19 cellular contexts compared by ENCODE assay signal in the genomic region with DNA sequence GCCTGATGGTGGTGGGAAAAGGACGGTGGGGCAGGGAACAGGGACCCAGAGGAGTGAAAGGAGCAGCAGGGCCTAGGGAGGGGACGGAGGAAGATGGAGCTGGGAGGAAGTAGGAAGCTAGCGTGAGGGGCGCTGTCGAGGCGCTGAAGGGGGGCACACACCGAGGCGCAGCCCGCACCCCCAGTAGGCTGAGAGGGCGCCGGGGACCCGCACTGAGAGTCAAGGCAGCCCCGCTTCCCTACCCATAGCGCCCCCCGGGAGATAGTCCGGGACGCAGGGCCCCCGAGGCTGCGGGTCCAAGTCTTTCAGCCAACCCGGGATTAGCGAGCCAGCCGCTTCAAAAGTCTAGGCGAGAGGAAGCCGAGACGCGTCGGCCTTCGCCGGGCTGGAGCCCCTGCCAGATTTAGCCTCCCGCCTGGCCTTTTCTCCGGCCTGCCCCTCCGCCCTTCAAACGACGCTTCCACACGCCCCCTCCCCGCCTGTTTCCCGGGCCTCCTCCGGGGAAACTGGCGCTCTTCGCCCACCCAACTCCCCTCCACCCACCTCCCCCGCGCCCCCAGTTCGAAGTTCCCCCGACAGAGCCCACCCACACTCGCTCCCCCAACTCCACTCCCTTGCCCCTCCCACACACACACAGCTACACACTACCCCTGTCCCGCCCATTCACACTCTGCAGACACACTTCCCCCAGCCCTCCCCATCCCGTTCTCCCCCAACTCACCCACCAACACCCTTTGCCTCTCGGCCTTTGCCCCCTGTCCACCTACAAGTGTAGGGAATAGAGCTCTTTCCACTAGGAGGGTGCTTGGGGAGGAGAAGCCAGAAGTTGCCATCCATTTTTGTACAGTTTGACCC. TPM values are rescaled to one million over a fixed set of nuclear protein-coding genes. Genes with fewer than 3 reads are reported as not detected.
DNase-seq lines count a peak whose midpoint lies in the region; ATAC-seq and TF ChIP-seq lines count a peak whose summit lies in the region.
"Had no signal": no experiment of that assay in that cellular context is flagged by ENCODE, and none has a peak within 500 bp of the region (broad histone marks: within the 10 kb centered on the region; RNA-seq: fewer than 3 reads in every experiment).

No MANE protein-coding gene starts in this region.

- DNase-seq in H7 = peak; percentile 82
- DNase-seq in WTC11 (ENCODE audit: low spot score) = peak; percentile 63
- DNase-seq in neural progenitor cell (ENCODE audit: low spot score) = peak; percentile 83
- no peak for DNase-seq in superior temporal gyrus (ENCODE audit: extremely low spot score)
- no peak for DNase-seq in activated CD4-positive, CD25-positive, alpha-beta regulatory T cell treated with anti-CD3 and anti-CD28 coated beads, Interleukin-2, amount 50 U/mL, for 72 hours
- DNase-seq in GM10248 (ENCODE audit: extremely low spot score) = no peak
- DNase-seq: activated CD4-positive, CD25-positive, alpha-beta regulatory T cell; effector CD8-positive, alpha-beta T cell; Kasumi-1; NCI-H1105 treated with DMSO at 0.1 percent for 48 hours; PC-9; small intestine; stimulated activated CD4-positive, alpha-beta T cell treated with anti-CD3 and anti-CD28 coated beads, Interleukin-4, amount 100 ng/mL, for 4 hours; substantia nigra; T-helper 2 cell had no signal

- ATAC-seq in WTC11 (peak; percentile 67), GM19455 (IDR thresholded peaks at IDR 0.05; ENCODE audit: unreplicated experiment) (no peak)

- H3F3A ChIP-seq in neural progenitor cell (ENCODE audit: low read depth) = peaks cover 65% of the 10 kb centered on the region

- H3K4me3 ChIP-seq in H7 (ENCODE audit: insufficient read depth, low read depth, low read length) = peak overlapping the region; percentile 55
- H3K4me3 ChIP-seq in iPS-15b (ENCODE audit: low read depth, low read length) = peak overlapping the region; percentile 70
- H3K4me3 ChIP-seq in neural progenitor cell = peak overlapping the region; percentile 42
- H3K4me3 ChIP-seq: PC-9 had no signal

- CTCF ChIA-PET in WTC11 (lab: Charles Lee) (interaction anchor here (0.6 to 2.3 kb wide), 7 partner anchors 10 to 310 kb away, joined by 3 to 15 read pairs (median 4); no protein-coding TSS in a partner anchor), GM10248 (lab: Yijun Ruan, JAX) (no interaction called here)

- H3K4me1 Mint-ChIP-seq in WTC11 (peaks cover 65% of the 10 kb centered on the region), neural progenitor cell (peaks cover 72% of the 10 kb centered on the region)

- H3K27me3 Mint-ChIP-seq in WTC11 (ENCODE audit: low read depth) (peaks cover 95% of the 10 kb centered on the region), neural progenitor cell (ENCODE audit: insufficient read depth, low read depth) (peaks cover 56% of the 10 kb centered on the region)

- TF ChIP-seq CTCF in WTC11 (IDR thresholded peaks at IDR 0.05) = no peak
- peak; percentile 60 for TF ChIP-seq CTCF in neural progenitor cell (IDR thresholded peaks at IDR 0.05)
- TF ChIP-seq CTCF in GM10248 (IDR thresholded peaks at IDR 0.05; ENCODE audit: control extremely low read depth, extremely low read depth, low read depth, missing control alignments) = no peak

- H3K27ac Mint-ChIP-seq in WTC11 (no peak overlapping the region), neural progenitor cell (peak overlapping the region; percentile 50)

- H3K36me3 Mint-ChIP-seq in WTC11 (no peaks in the 10 kb centered on the region), neural progenitor cell (no peaks in the 10 kb centered on the region)

- H3K9me3 ChIP-seq in iPS-15b (ENCODE audit: control insufficient read depth, insufficient read depth, low read length) = no peaks in the 10 kb centered on the region
- no peaks in the 10 kb centered on the region for H3K9me3 ChIP-seq in neural progenitor cell (ENCODE audit: low read depth)

- H3K9me3 Mint-ChIP-seq in WTC11 (no peaks in the 10 kb centered on the region), neural progenitor cell (peaks cover 2% of the 10 kb centered on the region)

- H3K36me3 ChIP-seq in H7 (replicated peaks; ENCODE audit: control insufficient read depth, insufficient read depth, low read length) (no peaks in the 10 kb centered on the region), iPS-15b (ENCODE audit: control insufficient read depth, insufficient read depth, low read length) (no peaks in the 10 kb centered on the region), neural progenitor cell (no peaks in the 10 kb centered on the region)

- H3K9ac ChIP-seq in iPS-15b (ENCODE audit: low read depth, low read length) (no peak overlapping the region), neural progenitor cell (no peak overlapping the region)

- peaks cover 19% of the 10 kb centered on the region for H4K20me1 ChIP-seq in neural progenitor cell (ENCODE audit: low read depth)

- H3K27me3 ChIP-seq in H7 (ENCODE audit: control insufficient read depth, insufficient read depth, low read length) (peaks cover 84% of the 10 kb centered on the region), iPS-15b (ENCODE audit: control insufficient read depth, insufficient read depth, low read length) (peaks cover 84% of the 10 kb centered on the region), neural progenitor cell (peaks cover 81% of the 10 kb centered on the region)

- POLR2A ChIA-PET in WTC11 (lab: Charles Lee) (interaction anchor here (0.6 to 1.0 kb wide), 2 partner anchors 8 to 1170 kb away, joined by 3 read pairs; partner anchors contain the start of gene PROX1), GM10248 (lab: Yijun Ruan, JAX) (no interaction called here)

- H2AFZ ChIP-seq in neural progenitor cell (replicated peaks) = peak overlapping the region; percentile 75
- H2AFZ ChIP-seq: PC-9 had no signal

- H3K79me2 ChIP-seq in neural progenitor cell (ENCODE audit: low read depth) = no peaks in the 10 kb centered on the region

- H3K4me2 ChIP-seq in neural progenitor cell = peak overlapping the region; percentile 74
- H3K4me2 ChIP-seq: PC-9 had no signal

- H3K27ac ChIP-seq in neural progenitor cell = no peak overlapping the region
- H3K27ac ChIP-seq: PC-9 had no signal

- H3K4me1 ChIP-seq in iPS-15b (ENCODE audit: control insufficient read depth, insufficient read depth, low read length) (peaks cover 14% of the 10 kb centered on the region), neural progenitor cell (peaks cover 78% of the 10 kb centered on the region)

- H3K4me3 Mint-ChIP-seq in WTC11 (peak overlapping the region; percentile 80), neural progenitor cell (peak overlapping the region; percentile 74)

TF ChIP-seq in WTC11, 78 proteins besides CTCF, POLR2A, EP300 and RAD21:
- TF ChIP-seq CBFB (CRISPR knock-in tag; IDR thresholded peaks at IDR 0.05; ENCODE audit: low read depth) (0 out of 2 replicates have a peak, but pooled peaks have one; percentile 46), PRRX2 (CRISPR knock-in tag; IDR thresholded peaks at IDR 0.05) (no peak), ETV6 (CRISPR knock-in tag; IDR thresholded peaks at IDR 0.05) (peak; percentile 60; the same call in 1 of the 2 replicates), E2F4 (CRISPR knock-in tag; IDR thresholded peaks at IDR 0.05; ENCODE audit: borderline replicate concordance, low read depth) (no peak), NFE2L1 (CRISPR knock-in tag; IDR thresholded peaks at IDR 0.05) (no peak), USF1 (CRISPR knock-in tag; IDR thresholded peaks at IDR 0.05) (no peak), RELA (CRISPR knock-in tag; IDR thresholded peaks at IDR 0.05; ENCODE audit: borderline replicate concordance) (no peak), TP53 (CRISPR knock-in tag; IDR thresholded peaks at IDR 0.05) (0 out of 2 replicates have a peak, but pooled peaks have one; percentile 15)
- TF ChIP-seq, protein P1, sequence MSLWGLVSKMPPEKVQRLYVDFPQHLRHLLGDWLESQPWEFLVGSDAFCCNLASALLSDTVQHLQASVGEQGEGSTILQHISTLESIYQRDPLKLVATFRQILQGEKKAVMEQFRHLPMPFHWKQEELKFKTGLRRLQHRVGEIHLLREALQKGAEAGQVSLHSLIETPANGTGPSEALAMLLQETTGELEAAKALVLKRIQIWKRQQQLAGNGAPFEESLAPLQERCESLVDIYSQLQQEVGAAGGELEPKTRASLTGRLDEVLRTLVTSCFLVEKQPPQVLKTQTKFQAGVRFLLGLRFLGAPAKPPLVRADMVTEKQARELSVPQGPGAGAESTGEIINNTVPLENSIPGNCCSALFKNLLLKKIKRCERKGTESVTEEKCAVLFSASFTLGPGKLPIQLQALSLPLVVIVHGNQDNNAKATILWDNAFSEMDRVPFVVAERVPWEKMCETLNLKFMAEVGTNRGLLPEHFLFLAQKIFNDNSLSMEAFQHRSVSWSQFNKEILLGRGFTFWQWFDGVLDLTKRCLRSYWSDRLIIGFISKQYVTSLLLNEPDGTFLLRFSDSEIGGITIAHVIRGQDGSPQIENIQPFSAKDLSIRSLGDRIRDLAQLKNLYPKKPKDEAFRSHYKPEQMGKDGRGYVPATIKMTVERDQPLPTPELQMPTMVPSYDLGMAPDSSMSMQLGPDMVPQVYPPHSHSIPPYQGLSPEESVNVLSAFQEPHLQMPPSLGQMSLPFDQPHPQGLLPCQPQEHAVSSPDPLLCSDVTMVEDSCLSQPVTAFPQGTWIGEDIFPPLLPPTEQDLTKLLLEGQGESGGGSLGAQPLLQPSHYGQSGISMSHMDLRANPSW (CRISPR knock-in tag; conservative IDR thresholded peaks at IDR 0.05; ENCODE audit: low read depth) = no peak

RNA-seq across cellular contexts. Expression of gene PROX1, which starts 7.8 kb away (rescaled TPM):
- total RNA-seq in H7 (2014; rRNA removed; shearing (Covaris generic)) = 2.3 and 2.9 TPM in 2 replicates
- total RNA-seq in WTC11 (2021) (3.0 to 3.8 TPM (median 3.3 TPM) in 3 replicates), neural progenitor cell (ENCODE audit: low replicate concordance) (1.3 and 5.0 TPM in 2 replicates)
- total RNA-seq: activated CD8-positive, alpha-beta memory T cell treated with anti-CD3 and anti-CD28 coated beads for 36 hours; G401; PC-9 had no signal

Comparison
In these comparisons a context has a peak if more than half of its experiments do, and no peak if none do; other contexts are left out.
1. DNase-seq: peak in H7 (single experiment), WTC11 (single experiment) and neural progenitor cell (single experiment); none in superior temporal gyrus (single experiment), activated CD4-positive, CD25-positive, alpha-beta regulatory T cell treated with anti-CD3 and anti-CD28 coated beads, Interleukin-2, amount 50 U/mL, for 72 hours (single experiment) and GM10248 (single experiment).
2. Peak in every context shown above with its lines, with median percentiles within 50 percentile points of each other: H3K4me3 ChIP-seq.